In genomic region chr16:87550510-87550961, GRCh38 we compare ENCODE assay signal across 8 cellular contexts. TPM values are rescaled to one million over a fixed set of nuclear protein-coding genes. Genes with fewer than 3 reads are reported as not detected.
DNase-seq lines count a peak whose midpoint lies in the region; ATAC-seq and TF ChIP-seq lines count a peak whose summit lies in the region.

No MANE protein-coding gene starts in this region.

- H3K4me1 Mint-ChIP-seq in endothelial cell (ENCODE audit: unreplicated experiment): peaks cover 9% of the 10 kb centered on the region

- H3K9me3 Mint-ChIP-seq in endothelial cell (ENCODE audit: unreplicated experiment): peaks cover 2% of the 10 kb centered on the region

- H3K4me1 ChIP-seq in neutrophil (ENCODE audit: control insufficient read depth in 1 of 2, insufficient read depth in 1 of 2, low read depth in 1 of 2, low read length in 1 of 2) (peaks cover 8 to 12% of the 10 kb centered on the region in 2 experiments), uterus (no peaks in the 10 kb centered on the region)

- H3K27ac Mint-ChIP-seq in endothelial cell (ENCODE audit: unreplicated experiment): no peak overlapping the region

- ATAC-seq in omental fat pad (ENCODE audit: low FRiP score) (no peak), HG03354 (IDR thresholded peaks at IDR 0.05; ENCODE audit: poor library complexity, severe bottlenecking, unreplicated experiment) (no peak)

- intact Hi-C loops in uterus (cut with DNase I; ENCODE audit: low total_unique reads): loop anchor here (5.0 kb wide), 1 partner anchor 87 kb away; no protein-coding TSS in a partner anchor

- no peak for TF ChIP-seq POLR2A in uterus (IDR thresholded peaks at IDR 0.05)

- H3K9me3 ChIP-seq in neutrophil (no peaks in the 10 kb centered on the region), uterus (no peaks in the 10 kb centered on the region)

- TF ChIP-seq CTCF in AG09309 (IDR thresholded peaks at IDR 0.05; ENCODE audit: control insufficient read depth, insufficient read depth, low read depth, low read length, missing control alignments) (peak; percentile 93), HL-60 (IDR thresholded peaks at IDR 0.05; ENCODE audit: insufficient read depth, low read length) (peak; percentile 32), endothelial cell (IDR thresholded peaks at IDR 0.05; ENCODE audit: unreplicated experiment) (peak; percentile 99), neutrophil (IDR thresholded peaks at IDR 0.05) (peak; percentile 85), uterus (IDR thresholded peaks at IDR 0.05) (peak; percentile 75 to 87 (median 83)), omental fat pad (IDR thresholded peaks at IDR 0.05) (peak in 1 of 3 donors; percentile 51)

- H3K27me3 ChIP-seq in HL-60 (ENCODE audit: insufficient read depth, poor library complexity, severe bottlenecking): no peaks in the 10 kb centered on the region
- H3K27me3 ChIP-seq in neutrophil: no peaks in the 10 kb centered on the region
- H3K27me3 ChIP-seq in uterus: no peaks in the 10 kb centered on the region

- DNase-seq in AG09309 (ENCODE audit: low read depth) (no peak), HL-60 (ENCODE audit: low read depth in 1 of 2, low spot score in 1 of 2) (no peak), endothelial cell (ENCODE audit: low spot score) (peak; percentile 69), uterus (peak in 1 of 2 donors; percentile 40), omental fat pad (ENCODE audit: low spot score) (no peak)
- DNase-seq in activated CD8-positive, alpha-beta memory T cell treated with anti-CD3 and anti-CD28 coated beads for 24 hours: peak; percentile 86

- H3K27me3 Mint-ChIP-seq in endothelial cell (ENCODE audit: unreplicated experiment): peaks cover 4% of the 10 kb centered on the region

- H3K4me3 Mint-ChIP-seq in endothelial cell (ENCODE audit: unreplicated experiment): no peak overlapping the region

- H3K27ac ChIP-seq in HL-60 (replicated peaks) (no peak overlapping the region), neutrophil (no peak overlapping the region), uterus (no peak overlapping the region)

- H3K4me3 ChIP-seq in AG09309 (ENCODE audit: control insufficient read depth, low read depth, low read length) (no peak overlapping the region), HL-60 (replicated peaks; ENCODE audit: insufficient read depth, low read length) (no peak overlapping the region), neutrophil (ENCODE audit: low read depth in 1 of 2, low read length in 1 of 2) (no peak overlapping the region), uterus (no peak overlapping the region)

- H3K36me3 Mint-ChIP-seq in endothelial cell (ENCODE audit: low read depth, unreplicated experiment): peaks cover 8% of the 10 kb centered on the region

- H3K36me3 ChIP-seq in neutrophil (no peaks in the 10 kb centered on the region), uterus (no peaks in the 10 kb centered on the region)

RNA-seq across cellular contexts. Expression of gene JPH3, which starts 51.8 kb away (rescaled TPM):
- 19.1 TPM for total RNA-seq in endothelial cell (ENCODE audit: unreplicated experiment)
- total RNA-seq in uterus: 1 to 10 TPM in 1 of 4 donors, under 1 TPM in 1, not detected in 2; 0.27 to 1.1 TPM
- under 1 TPM in 1 of 4 donors, not detected in 3; 0.32 TPM for total RNA-seq in omental fat pad

RNA-seq across cellular contexts. Expression of gene ZCCHC14, which starts 57.7 kb away (rescaled TPM):
- total RNA-seq in endothelial cell (ENCODE audit: unreplicated experiment) (50.4 TPM), uterus (10 to 100 TPM in 3 of 4 donors, 1 to 10 TPM in 1; 9.2 to 33.0 (median 20.6) TPM), omental fat pad (10 to 100 TPM in 3 of 4 donors, 1 to 10 TPM in 1; 8.9 to 20.5 (median 10.8) TPM)

Comparison
In these comparisons a context has a peak if more than half of its experiments do, and no peak if none do; other contexts are left out.
1. DNase-seq: peak in activated CD8-positive, alpha-beta memory T cell treated with anti-CD3 and anti-CD28 coated beads for 24 hours (single experiment) and endothelial cell (single experiment); none in AG09309 (single experiment), HL-60 (0 of 2) and omental fat pad (single experiment).